In the genomic region with DNA sequence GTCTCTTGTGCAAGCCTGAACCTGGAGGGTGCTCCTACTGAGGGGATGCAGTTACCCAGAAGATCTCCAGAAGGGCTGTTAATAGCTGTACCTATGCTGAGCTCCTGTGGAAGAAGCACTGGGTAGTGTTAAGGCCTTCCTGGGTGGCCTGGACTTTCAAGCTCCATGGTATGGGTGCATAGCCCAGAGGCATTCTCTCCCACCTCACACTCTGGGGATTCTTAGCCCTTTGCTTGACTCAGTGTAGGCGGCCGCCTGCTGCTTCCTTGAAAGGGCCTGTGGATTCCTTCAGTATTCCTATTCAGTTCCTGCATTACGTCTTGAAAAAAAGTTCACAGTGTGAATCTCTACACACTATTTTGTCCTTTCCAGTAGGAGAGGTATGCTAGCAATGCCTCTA, we compare ENCODE assay signal across 1 cellular context.
TF ChIP-seq lines count a peak whose summit lies in the region.

No MANE protein-coding gene starts in this region.

TF ChIP-seq in GM23338, 12 proteins besides CTCF, POLR2A, EP300 and RAD21 (continued from another document):
- TF ChIP-seq, protein P1, sequence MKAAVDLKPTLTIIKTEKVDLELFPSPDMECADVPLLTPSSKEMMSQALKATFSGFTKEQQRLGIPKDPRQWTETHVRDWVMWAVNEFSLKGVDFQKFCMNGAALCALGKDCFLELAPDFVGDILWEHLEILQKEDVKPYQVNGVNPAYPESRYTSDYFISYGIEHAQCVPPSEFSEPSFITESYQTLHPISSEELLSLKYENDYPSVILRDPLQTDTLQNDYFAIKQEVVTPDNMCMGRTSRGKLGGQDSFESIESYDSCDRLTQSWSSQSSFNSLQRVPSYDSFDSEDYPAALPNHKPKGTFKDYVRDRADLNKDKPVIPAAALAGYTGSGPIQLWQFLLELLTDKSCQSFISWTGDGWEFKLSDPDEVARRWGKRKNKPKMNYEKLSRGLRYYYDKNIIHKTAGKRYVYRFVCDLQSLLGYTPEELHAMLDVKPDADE (IDR thresholded peaks at IDR 0.05) = no peak
- no peak for TF ChIP-seq ZNF331 (CRISPR knock-in tag; IDR thresholded peaks at IDR 0.05; ENCODE audit: low read depth)
- TF ChIP-seq, protein P2, sequence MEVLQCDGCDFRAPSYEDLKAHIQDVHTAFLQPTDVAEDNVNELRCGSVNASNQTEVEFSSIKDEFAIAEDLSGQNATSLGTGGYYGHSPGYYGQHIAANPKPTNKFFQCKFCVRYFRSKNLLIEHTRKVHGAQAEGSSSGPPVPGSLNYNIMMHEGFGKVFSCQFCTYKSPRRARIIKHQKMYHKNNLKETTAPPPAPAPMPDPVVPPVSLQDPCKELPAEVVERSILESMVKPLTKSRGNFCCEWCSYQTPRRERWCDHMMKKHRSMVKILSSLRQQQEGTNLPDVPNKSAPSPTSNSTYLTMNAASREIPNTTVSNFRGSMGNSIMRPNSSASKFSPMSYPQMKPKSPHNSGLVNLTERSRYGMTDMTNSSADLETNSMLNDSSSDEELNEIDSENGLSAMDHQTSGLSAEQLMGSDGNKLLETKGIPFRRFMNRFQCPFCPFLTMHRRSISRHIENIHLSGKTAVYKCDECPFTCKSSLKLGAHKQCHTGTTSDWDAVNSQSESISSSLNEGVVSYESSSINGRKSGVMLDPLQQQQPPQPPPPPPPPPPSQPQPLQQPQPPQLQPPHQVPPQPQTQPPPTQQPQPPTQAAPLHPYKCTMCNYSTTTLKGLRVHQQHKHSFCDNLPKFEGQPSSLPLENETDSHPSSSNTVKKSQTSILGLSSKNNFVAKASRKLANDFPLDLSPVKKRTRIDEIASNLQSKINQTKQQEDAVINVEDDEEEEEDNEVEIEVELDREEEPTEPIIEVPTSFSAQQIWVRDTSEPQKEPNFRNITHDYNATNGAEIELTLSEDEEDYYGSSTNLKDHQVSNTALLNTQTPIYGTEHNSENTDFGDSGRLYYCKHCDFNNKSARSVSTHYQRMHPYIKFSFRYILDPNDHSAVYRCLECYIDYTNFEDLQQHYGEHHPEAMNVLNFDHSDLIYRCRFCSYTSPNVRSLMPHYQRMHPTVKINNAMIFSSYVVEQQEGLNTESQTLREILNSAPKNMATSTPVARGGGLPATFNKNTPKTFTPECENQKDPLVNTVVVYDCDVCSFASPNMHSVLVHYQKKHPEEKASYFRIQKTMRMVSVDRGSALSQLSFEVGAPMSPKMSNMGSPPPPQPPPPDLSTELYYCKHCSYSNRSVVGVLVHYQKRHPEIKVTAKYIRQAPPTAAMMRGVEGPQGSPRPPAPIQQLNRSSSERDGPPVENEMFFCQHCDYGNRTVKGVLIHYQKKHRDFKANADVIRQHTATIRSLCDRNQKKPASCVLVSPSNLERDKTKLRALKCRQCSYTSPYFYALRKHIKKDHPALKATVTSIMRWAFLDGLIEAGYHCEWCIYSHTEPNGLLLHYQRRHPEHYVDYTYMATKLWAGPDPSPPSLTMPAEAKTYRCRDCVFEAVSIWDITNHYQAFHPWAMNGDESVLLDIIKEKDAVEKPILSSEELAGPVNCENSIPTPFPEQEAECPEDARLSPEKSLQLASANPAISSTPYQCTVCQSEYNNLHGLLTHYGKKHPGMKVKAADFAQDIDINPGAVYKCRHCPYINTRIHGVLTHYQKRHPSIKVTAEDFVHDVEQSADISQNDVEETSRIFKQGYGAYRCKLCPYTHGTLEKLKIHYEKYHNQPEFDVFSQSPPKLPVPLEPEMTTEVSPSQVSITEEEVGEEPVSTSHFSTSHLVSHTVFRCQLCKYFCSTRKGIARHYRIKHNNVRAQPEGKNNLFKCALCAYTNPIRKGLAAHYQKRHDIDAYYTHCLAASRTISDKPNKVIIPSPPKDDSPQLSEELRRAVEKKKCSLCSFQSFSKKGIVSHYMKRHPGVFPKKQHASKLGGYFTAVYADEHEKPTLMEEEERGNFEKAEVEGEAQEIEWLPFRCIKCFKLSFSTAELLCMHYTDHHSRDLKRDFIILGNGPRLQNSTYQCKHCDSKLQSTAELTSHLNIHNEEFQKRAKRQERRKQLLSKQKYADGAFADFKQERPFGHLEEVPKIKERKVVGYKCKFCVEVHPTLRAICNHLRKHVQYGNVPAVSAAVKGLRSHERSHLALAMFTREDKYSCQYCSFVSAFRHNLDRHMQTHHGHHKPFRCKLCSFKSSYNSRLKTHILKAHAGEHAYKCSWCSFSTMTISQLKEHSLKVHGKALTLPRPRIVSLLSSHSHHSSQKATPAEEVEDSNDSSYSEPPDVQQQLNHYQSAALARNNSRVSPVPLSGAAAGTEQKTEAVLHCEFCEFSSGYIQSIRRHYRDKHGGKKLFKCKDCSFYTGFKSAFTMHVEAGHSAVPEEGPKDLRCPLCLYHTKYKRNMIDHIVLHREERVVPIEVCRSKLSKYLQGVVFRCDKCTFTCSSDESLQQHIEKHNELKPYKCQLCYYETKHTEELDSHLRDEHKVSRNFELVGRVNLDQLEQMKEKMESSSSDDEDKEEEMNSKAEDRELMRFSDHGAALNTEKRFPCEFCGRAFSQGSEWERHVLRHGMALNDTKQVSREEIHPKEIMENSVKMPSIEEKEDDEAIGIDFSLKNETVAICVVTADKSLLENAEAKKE (CRISPR knock-in tag; IDR thresholded peaks at IDR 0.05) = no peak
